In genomic region chr1:12153181-12153785, GRCh38 we compare ENCODE assay signal across 1 cellular context.
TF ChIP-seq lines count a peak whose summit lies in the region.

No MANE protein-coding gene starts in this region.

TF ChIP-seq in K562, 482 proteins besides CTCF, POLR2A, EP300 and RAD21 (continued from another document):
- TF ChIP-seq, protein P1, sequence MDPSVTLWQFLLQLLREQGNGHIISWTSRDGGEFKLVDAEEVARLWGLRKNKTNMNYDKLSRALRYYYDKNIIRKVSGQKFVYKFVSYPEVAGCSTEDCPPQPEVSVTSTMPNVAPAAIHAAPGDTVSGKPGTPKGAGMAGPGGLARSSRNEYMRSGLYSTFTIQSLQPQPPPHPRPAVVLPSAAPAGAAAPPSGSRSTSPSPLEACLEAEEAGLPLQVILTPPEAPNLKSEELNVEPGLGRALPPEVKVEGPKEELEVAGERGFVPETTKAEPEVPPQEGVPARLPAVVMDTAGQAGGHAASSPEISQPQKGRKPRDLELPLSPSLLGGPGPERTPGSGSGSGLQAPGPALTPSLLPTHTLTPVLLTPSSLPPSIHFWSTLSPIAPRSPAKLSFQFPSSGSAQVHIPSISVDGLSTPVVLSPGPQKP (CRISPR knock-in tag; IDR thresholded peaks at IDR 0.05) = no peak
- peak; percentile 20; the same call in 1 of the 2 replicates for TF ChIP-seq JUN (IDR thresholded peaks at IDR 0.05; ENCODE audit: borderline replicate concordance, low read depth, low read length)
- no peak for TF ChIP-seq JUN (CRISPR knock-in tag; IDR thresholded peaks at IDR 0.05; ENCODE audit: borderline replicate concordance)
- TF ChIP-seq ZNF583 (CRISPR knock-in tag; IDR thresholded peaks at IDR 0.05) = no peak
- no peak for TF ChIP-seq TEAD2 (tag; IDR thresholded peaks at IDR 0.05)
- TF ChIP-seq, protein P2, sequence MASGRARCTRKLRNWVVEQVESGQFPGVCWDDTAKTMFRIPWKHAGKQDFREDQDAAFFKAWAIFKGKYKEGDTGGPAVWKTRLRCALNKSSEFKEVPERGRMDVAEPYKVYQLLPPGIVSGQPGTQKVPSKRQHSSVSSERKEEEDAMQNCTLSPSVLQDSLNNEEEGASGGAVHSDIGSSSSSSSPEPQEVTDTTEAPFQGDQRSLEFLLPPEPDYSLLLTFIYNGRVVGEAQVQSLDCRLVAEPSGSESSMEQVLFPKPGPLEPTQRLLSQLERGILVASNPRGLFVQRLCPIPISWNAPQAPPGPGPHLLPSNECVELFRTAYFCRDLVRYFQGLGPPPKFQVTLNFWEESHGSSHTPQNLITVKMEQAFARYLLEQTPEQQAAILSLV (tag; IDR thresholded peaks at IDR 0.05) = no peak
- no peak for TF ChIP-seq SMAD3 (CRISPR knock-in tag; conservative IDR thresholded peaks at IDR 0.05)
- TF ChIP-seq MEF2D (tag; conservative IDR thresholded peaks at IDR 0.05; ENCODE audit: low read depth) = no peak
- no peak for TF ChIP-seq BRF1 (IDR thresholded peaks at IDR 0.05; ENCODE audit: borderline replicate concordance, extremely low read depth, insufficient read length)
- no peak for TF ChIP-seq ZNF707 (CRISPR knock-in tag; conservative IDR thresholded peaks at IDR 0.05)
- TF ChIP-seq RB1 (IDR thresholded peaks at IDR 0.05; ENCODE audit: low read depth) = no peak
- TF ChIP-seq, protein P3, sequence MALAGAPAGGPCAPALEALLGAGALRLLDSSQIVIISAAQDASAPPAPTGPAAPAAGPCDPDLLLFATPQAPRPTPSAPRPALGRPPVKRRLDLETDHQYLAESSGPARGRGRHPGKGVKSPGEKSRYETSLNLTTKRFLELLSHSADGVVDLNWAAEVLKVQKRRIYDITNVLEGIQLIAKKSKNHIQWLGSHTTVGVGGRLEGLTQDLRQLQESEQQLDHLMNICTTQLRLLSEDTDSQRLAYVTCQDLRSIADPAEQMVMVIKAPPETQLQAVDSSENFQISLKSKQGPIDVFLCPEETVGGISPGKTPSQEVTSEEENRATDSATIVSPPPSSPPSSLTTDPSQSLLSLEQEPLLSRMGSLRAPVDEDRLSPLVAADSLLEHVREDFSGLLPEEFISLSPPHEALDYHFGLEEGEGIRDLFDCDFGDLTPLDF (CRISPR knock-in tag; IDR thresholded peaks at IDR 0.05) = no peak
- TF ChIP-seq NUFIP1 (IDR thresholded peaks at IDR 0.05; ENCODE audit: partially characterized antibody) = no peak
- TF ChIP-seq ZNF75A (CRISPR knock-in tag; IDR thresholded peaks at IDR 0.05) = no peak
- peak; percentile 90 for TF ChIP-seq BHLHE40 (IDR thresholded peaks at IDR 0.05; ENCODE audit: low read length)
- TF ChIP-seq ILF3 (IDR thresholded peaks at IDR 0.05; ENCODE audit: borderline replicate concordance) = no peak
- TF ChIP-seq IRF2 (CRISPR knock-in tag; IDR thresholded peaks at IDR 0.05) = no peak
